23 cellular contexts compared by ENCODE assay signal in genomic region chr16:25875956-25876608, GRCh38.
"Had no signal": no experiment of that assay in that cellular context is flagged by ENCODE, and none has a peak within 500 bp of the region (broad histone marks: within the 10 kb centered on the region; RNA-seq: fewer than 3 reads in every experiment).

No MANE protein-coding gene starts in this region.

- H3K27ac ChIP-seq: esophagus muscularis mucosa, neural progenitor cell, parathyroid adenoma, prostate gland, right atrium auricular region, sigmoid colon, suprapubic skin, transverse colon, vagina had no signal

- H3K4me3 Mint-ChIP-seq: central memory CD8-positive, alpha-beta T cell; dendritic cell treated with granulocyte-macrophage colony-stimulating factor and Interleukin-4, amounts not matched to agents 40 ng/mL and 50 ng/mL, for 4 days; mesothelial cell of epicardium; naive thymus-derived CD4-positive, alpha-beta T cell; nephron; neural progenitor cell; stimulated activated memory B cell treated with anti-CD40 and anti-IgM and Interleukin-4, amounts not matched to agents 10 μg/mL and 1 μg/mL and 100 μg/mL, for 72 hours had no signal

- H3K4me1 Mint-ChIP-seq: central memory CD8-positive, alpha-beta T cell; mesothelial cell of epicardium; nephron; stimulated activated memory B cell treated with anti-CD40 and anti-IgM and Interleukin-4, amounts not matched to agents 10 μg/mL and 1 μg/mL and 100 μg/mL, for 72 hours had no signal

- ATAC-seq: left lobe of liver; naive thymus-derived CD4-positive, alpha-beta T cell; stimulated activated memory B cell treated with anti-CD40 and anti-IgM and Interleukin-4, amounts not matched to agents 10 μg/mL and 1 μg/mL and 100 μg/mL, for 72 hours; stimulated activated naive CD8-positive, alpha-beta T cell treated with anti-CD3 and anti-CD28 coated beads, Interleukin-15, Interleukin-2, amounts not matched to agents 100 U/mL and 50 U/mL, for 24 hours had no signal

- DNase-seq: effector CD8-positive, alpha-beta T cell; foreskin melanocyte; kidney; mesenchymal stem cell; naive thymus-derived CD4-positive, alpha-beta T cell; sigmoid colon; stimulated activated CD4-positive, alpha-beta T cell treated with anti-CD3 and anti-CD28 coated beads, Interleukin-4, amount 100 ng/mL, for 4 hours; stimulated activated naive CD8-positive, alpha-beta T cell treated with anti-CD3 and anti-CD28 coated beads, Interleukin-15, Interleukin-2, amounts not matched to agents 100 U/mL and 50 U/mL, for 24 hours; transverse colon had no signal

- H3K36me3 ChIP-seq: esophagus muscularis mucosa, neural progenitor cell, prostate gland, right atrium auricular region, sigmoid colon, suprapubic skin, transverse colon, vagina had no signal

- H3K27me3 Mint-ChIP-seq: dendritic cell treated with granulocyte-macrophage colony-stimulating factor and Interleukin-4, amounts not matched to agents 40 ng/mL and 50 ng/mL, for 4 days had no signal

- H3K9me3 Mint-ChIP-seq: neural progenitor cell had no signal

- H3K9me3 ChIP-seq: esophagus muscularis mucosa, prostate gland, right atrium auricular region, sigmoid colon, suprapubic skin, transverse colon, vagina had no signal

- H3K27ac Mint-ChIP-seq: dendritic cell treated with granulocyte-macrophage colony-stimulating factor and Interleukin-4, amounts not matched to agents 40 ng/mL and 50 ng/mL, for 4 days; mesothelial cell of epicardium; naive thymus-derived CD4-positive, alpha-beta T cell; nephron; neural progenitor cell; stimulated activated memory B cell treated with anti-CD40 and anti-IgM and Interleukin-4, amounts not matched to agents 10 μg/mL and 1 μg/mL and 100 μg/mL, for 72 hours had no signal

- H3K4me3 ChIP-seq: esophagus muscularis mucosa, lung, neural progenitor cell, prostate gland, right atrium auricular region, sigmoid colon, suprapubic skin, transverse colon, vagina had no signal

- H3K4me1 ChIP-seq: esophagus muscularis mucosa, neural progenitor cell, parathyroid adenoma, prostate gland, right atrium auricular region, sigmoid colon, suprapubic skin, transverse colon, vagina had no signal

- H3K27me3 ChIP-seq: esophagus muscularis mucosa, neural progenitor cell, right atrium auricular region, sigmoid colon, suprapubic skin, transverse colon, vagina had no signal

- H3K36me3 Mint-ChIP-seq: mesothelial cell of epicardium; naive thymus-derived CD4-positive, alpha-beta T cell; neural progenitor cell; stimulated activated memory B cell treated with anti-CD40 and anti-IgM and Interleukin-4, amounts not matched to agents 10 μg/mL and 1 μg/mL and 100 μg/mL, for 72 hours had no signal
